ENCODE assay signal across 14 cellular contexts in genomic region chr4:13329963-13330362, GRCh38.
DNase-seq lines count a peak whose midpoint lies in the region; ATAC-seq and TF ChIP-seq lines count a peak whose summit lies in the region.
"Had no signal": no experiment of that assay in that cellular context is flagged by ENCODE, and none has a peak within 500 bp of the region (broad histone marks: within the 10 kb centered on the region; RNA-seq: fewer than 3 reads in every experiment).

No MANE protein-coding gene starts in this region.

- DNase-seq in DMS53 (lab: John Stamatoyannopoulos, UW): peak; percentile 90
- DNase-seq in HS-5 (ENCODE audit: low read depth): peak; percentile 46
- peak; percentile 57 for DNase-seq in RKO (ENCODE audit: low spot score)
- peak; percentile 79 for DNase-seq in fibroblast of peridontal ligament (ENCODE audit: extremely low read depth)
- DNase-seq in occipital lobe (lab: John Stamatoyannopoulos, UW): no peak
- no peak for DNase-seq in ovary
- DNase-seq: activated T-cell treated with anti-CD3 and anti-CD28 coated beads, Interleukin-2, amount 50 U/mL, for 1 hour; NCI-H2171 treated with DMSO at 0.1 percent for 48 hours; SHP77; stimulated activated CD4-positive, alpha-beta T cell treated with anti-CD3 and anti-CD28 coated beads, Interleukin-4, amount 100 ng/mL, for 1 hour had no signal

- TF ChIP-seq CTCF in ovary (IDR thresholded peaks at IDR 0.05): no peak

- ATAC-seq in GM18867 (IDR thresholded peaks at IDR 0.05; ENCODE audit: unreplicated experiment) (no peak), HG03196 (IDR thresholded peaks at IDR 0.05; ENCODE audit: unreplicated experiment) (no peak)
- ATAC-seq: GM23338 had no signal

- intact Hi-C loops in ovary (cut with DNase I): no loop called here

- H3K4me3 ChIP-seq in ovary: no peak overlapping the region
- H3K4me3 ChIP-seq: GM23338, prostate gland had no signal

- TF ChIP-seq EP300 in ovary (IDR thresholded peaks at IDR 0.05): no peak

- 94 to 97% (median 97%) methylated on average over 3 of the region's 3 CpGs for WGBS in ovary, 3 donors

- TF ChIP-seq POLR2A in ovary (IDR thresholded peaks at IDR 0.05): no peak

- H3K36me3 ChIP-seq in ovary: no peaks in the 10 kb centered on the region
- H3K36me3 ChIP-seq: prostate gland had no signal

- H3K27me3 ChIP-seq in ovary: no peaks in the 10 kb centered on the region

- H3K9me3 ChIP-seq in ovary: no peaks in the 10 kb centered on the region
- H3K9me3 ChIP-seq: prostate gland had no signal

- no peaks in the 10 kb centered on the region for H3K4me1 ChIP-seq in ovary (ENCODE audit: insufficient read depth)
- H3K4me1 ChIP-seq: prostate gland had no signal

- no peak overlapping the region for H3K27ac ChIP-seq in ovary
- H3K27ac ChIP-seq: prostate gland had no signal

Comparison
In these comparisons a context has a peak if more than half of its experiments do, and no peak if none do; other contexts are left out.
1. DNase-seq: peak in DMS53 (single experiment), HS-5 (single experiment), RKO (single experiment) and fibroblast of peridontal ligament (single experiment); none in occipital lobe (single experiment) and ovary (0 of 5).